18 cellular contexts compared by ENCODE assay signal in genomic region chr4:6393544-6394475, GRCh38.
"Had no signal": no experiment of that assay in that cellular context is flagged by ENCODE, and none has a peak within 500 bp of the region (broad histone marks: within the 10 kb centered on the region; RNA-seq: fewer than 3 reads in every experiment).

No MANE protein-coding gene starts in this region.

- H3K79me2 ChIP-seq: parathyroid adenoma had no signal

- FAIRE-seq: keratinocyte had no signal

- H2AFZ ChIP-seq: parathyroid adenoma had no signal

- DNase-seq: activated CD4-positive, alpha-beta T cell treated with anti-CD3 and anti-CD28 coated beads, Interleukin-2, amount 50 U/mL, for 48 hours; activated gamma-delta T cell; endodermal cell; foreskin melanocyte; mammary epithelial cell; naive thymus-derived CD8-positive, alpha-beta T cell; spleen; stimulated activated CD4-positive, alpha-beta T cell treated with anti-CD3 and anti-CD28 coated beads, Interleukin-4, amount 100 ng/mL, for 4 hours; T-helper 2 cell had no signal

- H3K4me3 ChIP-seq: left lung, spleen, thoracic aorta, upper lobe of left lung had no signal

- H3K9me3 ChIP-seq: left lung, neutrophil, spleen, thoracic aorta, upper lobe of left lung had no signal

- H3K27me3 ChIP-seq: upper lobe of left lung had no signal

- H3K9ac ChIP-seq: parathyroid adenoma had no signal

- H3K27ac ChIP-seq: epithelial cell of prostate, left lung, neutrophil, parathyroid adenoma, spleen, thoracic aorta, upper lobe of left lung, VCaP had no signal

- H3K36me3 ChIP-seq: left lung, neutrophil, spleen, thoracic aorta, upper lobe of left lung had no signal

- H3K4me1 ChIP-seq: left lung, parathyroid adenoma, upper lobe of left lung had no signal

- ATAC-seq: left lung; naive thymus-derived CD8-positive, alpha-beta T cell; stimulated activated memory B cell treated with anti-CD40 and anti-IgM and Interleukin-4, amounts not matched to agents 10 μg/mL and 1 μg/mL and 100 μg/mL, for 72 hours had no signal
